Comparison of ENCODE assay signal across 17 cellular contexts in genomic region chr20:57128051-57128757, GRCh38.
DNase-seq lines count a peak whose midpoint lies in the region; ATAC-seq and TF ChIP-seq lines count a peak whose summit lies in the region.
"Had no signal": no experiment of that assay in that cellular context is flagged by ENCODE, and none has a peak within 500 bp of the region (broad histone marks: within the 10 kb centered on the region; RNA-seq: fewer than 3 reads in every experiment).

No MANE protein-coding gene starts in this region.

- no peaks in the 10 kb centered on the region for H3K4me1 Mint-ChIP-seq in CD8-positive, alpha-beta memory T cell

- POLR2A ChIA-PET in CD8-positive, alpha-beta memory T cell (lab: Charles Lee) = no interaction called here

- ATAC-seq in heart left ventricle (peak in 3 of 4 donors; percentile 52 to 81 (median 63)), heart right ventricle (peak in 5 of 8 donors; percentile 28 to 79 (median 47))
- ATAC-seq: CD8-positive, alpha-beta T cell had no signal

- no peak overlapping the region for H3K4me3 ChIP-seq in heart left ventricle
- no peak overlapping the region for H3K4me3 ChIP-seq in heart right ventricle
- no peak overlapping the region for H3K4me3 ChIP-seq in CD8-positive, alpha-beta memory T cell (ENCODE audit: low read length)

- H3K27ac Mint-ChIP-seq in CD8-positive, alpha-beta memory T cell = no peak overlapping the region
- H3K27ac Mint-ChIP-seq: CD8-positive, alpha-beta T cell had no signal

- no peak for DNase-seq in heart left ventricle
- no peak for DNase-seq in cardiac septum (ENCODE audit: low spot score)
- DNase-seq in heart right ventricle = no peak
- DNase-seq in midbrain (lab: John Stamatoyannopoulos, UW) = peak; percentile 15
- no peak for DNase-seq in CD8-positive, alpha-beta memory T cell
- DNase-seq in Kasumi-1 (lab: John Stamatoyannopoulos, UW) = no peak
- no peak for DNase-seq in occipital lobe (lab: John Stamatoyannopoulos, UW)
- no peak for DNase-seq in cortex of kidney (lab: John Stamatoyannopoulos, UW)
- DNase-seq: CD8-positive, alpha-beta T cell; DMS53; EL; NCI-H1105; NCI-H510A; NCI-H748 treated with DMSO at 0.1 percent for 48 hours; NK-92 treated with Interleukin-12 subunit alpha and Interleukin-12 subunit beta, amount 100 ng/mL, for 24 hours; OCI-M1; SIG-M5 had no signal

- H3K9me3 Mint-ChIP-seq in CD8-positive, alpha-beta memory T cell = peaks cover 0 to 2% (median 0%) of the 10 kb centered on the region in 5 donors
- H3K9me3 Mint-ChIP-seq: CD8-positive, alpha-beta T cell had no signal

- H3K9me3 ChIP-seq in heart left ventricle (no peaks in the 10 kb centered on the region), heart right ventricle (no peaks in the 10 kb centered on the region)
- H3K9me3 ChIP-seq in CD8-positive, alpha-beta memory T cell (ENCODE audit: low read length) = no peaks in the 10 kb centered on the region

- intact Hi-C loops in heart left ventricle (cut with DNase I) (no loop called here), cardiac septum (cut with DNase I) (no loop called here), heart right ventricle (cut with DNase I) (no loop called here)

- 41 to 67% (median 55%) methylated on average over 12 to 15 of the region's 15 CpGs for WGBS in heart left ventricle, 4 donors
- 51 to 56% methylated on average over 15 of the region's 15 CpGs for WGBS in heart right ventricle, 2 donors

- peaks cover 0 to 8% (median 0%) of the 10 kb centered on the region in 9 donors for H3K27me3 ChIP-seq in heart left ventricle
- H3K27me3 ChIP-seq in heart right ventricle = peaks cover 0 to 28% (median 0%) of the 10 kb centered on the region in 7 donors
- no peaks in the 10 kb centered on the region for H3K27me3 ChIP-seq in CD8-positive, alpha-beta memory T cell (ENCODE audit: insufficient read depth, low read length, poor library complexity, severe bottlenecking)

- no peak for TF ChIP-seq CTCF in heart left ventricle (IDR thresholded peaks at IDR 0.05)
- TF ChIP-seq CTCF in heart right ventricle (IDR thresholded peaks at IDR 0.05) = no peak

- no peaks in the 10 kb centered on the region for H3K36me3 Mint-ChIP-seq in CD8-positive, alpha-beta memory T cell
- H3K36me3 Mint-ChIP-seq: CD8-positive, alpha-beta T cell had no signal

- CTCF ChIA-PET in CD8-positive, alpha-beta memory T cell (lab: Charles Lee) = no interaction called here

- H3K36me3 ChIP-seq in heart left ventricle (no peaks in the 10 kb centered on the region), heart right ventricle (no peaks in the 10 kb centered on the region)
- H3K36me3 ChIP-seq in CD8-positive, alpha-beta memory T cell (ENCODE audit: insufficient read depth, low read length) = no peaks in the 10 kb centered on the region

- H3K4me1 ChIP-seq in heart left ventricle (peaks cover 0 to 7% (median 0%) of the 10 kb centered on the region in 12 donors), heart right ventricle (peaks cover 0 to 6% (median 0%) of the 10 kb centered on the region in 9 donors)
- H3K4me1 ChIP-seq in CD8-positive, alpha-beta memory T cell (ENCODE audit: insufficient read depth, low read length) = no peaks in the 10 kb centered on the region

- TF ChIP-seq POLR2A in heart left ventricle (IDR thresholded peaks at IDR 0.05) = no peak

- H3K4me3 Mint-ChIP-seq in CD8-positive, alpha-beta memory T cell = no peak overlapping the region
- H3K4me3 Mint-ChIP-seq: CD8-positive, alpha-beta T cell had no signal

- no peak overlapping the region for H3K27ac ChIP-seq in heart left ventricle
- H3K27ac ChIP-seq in heart right ventricle = no peak overlapping the region
- H3K27ac ChIP-seq in CD8-positive, alpha-beta memory T cell (ENCODE audit: low read depth, low read length) = no peak overlapping the region

- H3K27me3 Mint-ChIP-seq in CD8-positive, alpha-beta memory T cell = peaks cover 6 to 10% of the 10 kb centered on the region in 2 donors
